In the genomic region with DNA sequence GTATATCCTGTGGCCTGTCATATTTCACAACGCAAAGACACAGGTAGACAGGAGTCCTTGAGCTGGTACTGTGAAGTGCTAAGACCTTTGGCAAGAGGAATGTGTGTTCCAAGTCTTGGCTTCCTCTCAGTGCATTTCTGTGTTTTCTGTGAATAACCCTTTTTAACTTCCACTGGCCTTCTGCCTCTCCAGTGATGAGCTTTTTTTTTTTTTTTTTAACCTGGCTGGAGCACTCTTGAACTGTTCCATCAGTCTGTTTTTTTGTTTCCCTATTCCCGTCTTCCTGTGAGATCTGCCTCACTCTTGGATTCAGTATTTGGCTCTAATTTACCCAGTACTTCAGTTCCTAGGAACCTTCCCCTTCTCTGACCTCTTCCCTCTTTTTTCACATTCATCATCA, we compare ENCODE assay signal across 18 cellular contexts.
DNase-seq lines count a peak whose midpoint lies in the region; ATAC-seq and TF ChIP-seq lines count a peak whose summit lies in the region.
"Had no signal": no experiment of that assay in that cellular context is flagged by ENCODE, and none has a peak within 500 bp of the region (broad histone marks: within the 10 kb centered on the region; RNA-seq: fewer than 3 reads in every experiment).

No MANE protein-coding gene starts in this region.

- H3K4me3 ChIP-seq in IMR-90 (ENCODE audit: insufficient read depth, low read depth, low read length) (no peak overlapping the region), heart right ventricle (no peak overlapping the region), skeletal muscle tissue (ENCODE audit: low read length in 3 of 3) (no peak overlapping the region)
- H3K4me3 ChIP-seq: K562, vagina had no signal

- no peak overlapping the region for H3K4me2 ChIP-seq in IMR-90 (ENCODE audit: low read depth, low read length)

- in situ Hi-C loops in IMR-90 (cut with MboI; ENCODE audit: low sequenced_read_pairs) = no loop called here

- peaks cover 10% of the 10 kb centered on the region for H3K4me1 ChIP-seq in IMR-90 (ENCODE audit: control insufficient read depth, insufficient read depth, low read length)
- peaks cover 3 to 63% (median 36%) of the 10 kb centered on the region in 9 donors for H3K4me1 ChIP-seq in heart right ventricle
- peaks cover 0 to 12% (median 3%) of the 10 kb centered on the region in 3 donors for H3K4me1 ChIP-seq in skeletal muscle tissue (ENCODE audit: control insufficient read depth in 3 of 3, insufficient read depth in 3 of 3, low read length in 3 of 3)

- POLR2A ChIA-PET in IMR-90 (lab: Charles Lee; ENCODE audit: unreplicated experiment) = no interaction called here

- H3K56ac ChIP-seq in IMR-90 (ENCODE audit: extremely low read depth, insufficient read depth, low read length) = no peak overlapping the region; the same call in 1 of the 2 replicates

- no peak overlapping the region for H4K8ac ChIP-seq in IMR-90 (ENCODE audit: low read depth in 2 of 2, low read length in 2 of 2)

- H3K27ac ChIP-seq in IMR-90 (ENCODE audit: insufficient read depth, low read length) (no peak overlapping the region), heart right ventricle (peak overlapping the region in 8 of 10 donors; percentile 15 to 77 (median 59)), skeletal muscle tissue (ENCODE audit: low read depth, low read length) (peak overlapping the region; percentile 54)

- H3K9me1 ChIP-seq in IMR-90 (ENCODE audit: insufficient read depth, low read length) = peaks cover 9% of the 10 kb centered on the region

- no TSS peak for BruUV-seq in IMR-90 (replicated peaks; lab: Mats Ljungman, UMichigan)

- H2AK5ac ChIP-seq in IMR-90 (ENCODE audit: low read depth, low read length) = peak overlapping the region; percentile 75; the same call in 1 of the 2 replicates

- TF ChIP-seq RAD21 in IMR-90 (IDR thresholded peaks at IDR 0.05; ENCODE audit: low read length) = no peak

- H3K79me1 ChIP-seq in IMR-90 (ENCODE audit: low read depth in 1 of 2, low read length in 2 of 2) = no peaks in the 10 kb centered on the region; a peak in 1 of 4 replicates

- H2BK120ac ChIP-seq in IMR-90 (ENCODE audit: low read depth, low read length) = no peak overlapping the region

- no peak overlapping the region; the same call in 1 of the 2 replicates for H3K4ac ChIP-seq in IMR-90 (ENCODE audit: low read depth, low read length)

- H3K23ac ChIP-seq in IMR-90 (ENCODE audit: low read depth, low read length) = peak overlapping the region; percentile 18; the same call in 1 of the 2 replicates

- no peaks in the 10 kb centered on the region for H4K20me1 ChIP-seq in IMR-90 (ENCODE audit: insufficient read depth, low read length)

- H3K36me3 ChIP-seq in IMR-90 (ENCODE audit: control insufficient read depth, insufficient read depth, low read length) (peaks cover 10% of the 10 kb centered on the region), heart right ventricle (peaks cover 0 to 72% (median 4%) of the 10 kb centered on the region in 9 donors), skeletal muscle tissue (ENCODE audit: control insufficient read depth in 3 of 3, insufficient read depth in 3 of 3, low read length in 3 of 3) (peaks cover 6 to 19% (median 10%) of the 10 kb centered on the region in 3 donors)

- no peaks in the 10 kb centered on the region for H3K9me3 ChIP-seq in IMR-90 (ENCODE audit: control insufficient read depth, insufficient read depth, low read length)
- no peaks in the 10 kb centered on the region for H3K9me3 ChIP-seq in heart right ventricle
- H3K9me3 ChIP-seq in skeletal muscle tissue (ENCODE audit: control insufficient read depth in 3 of 3, low read length in 3 of 3) = no peaks in the 10 kb centered on the region
- H3K9me3 ChIP-seq: vagina had no signal

- no peak overlapping the region for H2AK9ac ChIP-seq in IMR-90 (replicated peaks; ENCODE audit: low read depth, low read length, poor library complexity)

- intact Hi-C loops in IMR-90 (cut with micrococcal nuclease) = no loop called here
- intact Hi-C loops in heart right ventricle (cut with DNase I) = loop anchor here in 6 of 10 donors (5.0 to 10.0 kb wide), 7 partner anchors 49 to 633 kb away; partner anchors contain the start of genes CCDC148 (in 2 of the 6) and PKP4 (in 2 of the 6)

- TF ChIP-seq CTCF in IMR-90 (conservative IDR thresholded peaks at IDR 0.05; ENCODE audit: low read depth, low read length) (no peak), heart right ventricle (IDR thresholded peaks at IDR 0.05) (no peak)

- 0 out of 2 replicates have a peak overlapping the region, but pooled peaks have one; percentile 29 for H3K14ac ChIP-seq in IMR-90 (replicated peaks; ENCODE audit: low read depth, low read length)

- H3K9ac ChIP-seq in IMR-90 (ENCODE audit: low read depth, low read length) = no peak overlapping the region
- H3K9ac ChIP-seq in skeletal muscle tissue (ENCODE audit: low read depth in 1 of 3, low read length in 3 of 3) = no peak overlapping the region

- H2AFZ ChIP-seq in IMR-90 (replicated peaks; ENCODE audit: low read length, poor library complexity) = no peak overlapping the region

- CTCF ChIA-PET in IMR-90 (lab: Yijun Ruan, JAX) = interaction anchor here (0.5 to 1.3 kb wide), 6 partner anchors 9 to 656 kb away, joined by 3 to 8 read pairs (median 3); no protein-coding TSS in a partner anchor

- dilution Hi-C loops in IMR-90 (cut with HindIII; ENCODE audit: low sequenced_read_pairs, unreplicated experiment) = no loop called here

- no peak overlapping the region for H4K91ac ChIP-seq in IMR-90 (ENCODE audit: insufficient read depth, low read depth, low read length)

- peak overlapping the region; percentile 69 for H2BK20ac ChIP-seq in IMR-90 (ENCODE audit: low read depth, low read length)

- H4K5ac ChIP-seq in IMR-90 (ENCODE audit: low read depth, low read length) = no peak overlapping the region

- peak overlapping the region; percentile 60; the same call in 1 of the 2 replicates for H3K18ac ChIP-seq in IMR-90 (ENCODE audit: low read depth, low read length)

- H2BK5ac ChIP-seq in IMR-90 (ENCODE audit: low read depth, low read length, poor library complexity, severe bottlenecking) = no peak overlapping the region

- H3K27me3 ChIP-seq in IMR-90 (ENCODE audit: control insufficient read depth, insufficient read depth, low read length) (no peaks in the 10 kb centered on the region), heart right ventricle (no peaks in the 10 kb centered on the region), skeletal muscle tissue (ENCODE audit: control insufficient read depth in 3 of 3, insufficient read depth in 3 of 3, low read length in 3 of 3) (no peaks in the 10 kb centered on the region)
- H3K27me3 ChIP-seq: vagina had no signal

- no peak for TF ChIP-seq POLR2A in IMR-90 (IDR thresholded peaks at IDR 0.05; ENCODE audit: low read depth, low read length)

- WGBS in IMR-90 (ENCODE audit: extremely low coverage in 2 of 2, insufficient read length in 1 of 2), 2 experiments = 50% methylated on average over 1 of the region's 2 CpGs; no CpG with 5 or more reads in 1 of the 2 experiments
- 60 to 61% methylated on average over 2 of the region's 2 CpGs for WGBS in heart right ventricle, 2 donors

- ATAC-seq in IMR-90 (ENCODE audit: low read depth) (no peak), heart right ventricle (peak in 7 of 8 donors; percentile 11 to 80 (median 51))
- ATAC-seq: HCT116, K562 had no signal

- DNase-seq in IMR-90 (no peak), cerebellar cortex (ENCODE audit: low spot score) (peak; percentile 58), heart right ventricle (no peak), H4 (ENCODE audit: low spot score) (no peak), OCI-M1 (lab: John Stamatoyannopoulos, UW) (no peak), epidermal melanocyte (ENCODE audit: insufficient read length, low spot score) (no peak)
- DNase-seq: AML-193; COR-L47; effector memory CD4-positive, alpha-beta T cell; foreskin melanocyte; NCI-H524; SIG-M5; stimulated activated CD4-positive, alpha-beta T cell treated with anti-CD3 and anti-CD28 coated beads, Interleukin-2, amount 100 ng/mL, for 48 hours; T-helper 2 cell had no signal

- H2BK15ac ChIP-seq in IMR-90 (ENCODE audit: low read depth, low read length) = no peak overlapping the region

TF ChIP-seq in IMR-90, 13 proteins besides CTCF, POLR2A, EP300 and RAD21:
- TF ChIP-seq CEBPB (IDR thresholded peaks at IDR 0.05; ENCODE audit: low read depth, low read length) = no peak
- no peak for TF ChIP-seq RCOR1 (IDR thresholded peaks at IDR 0.05; ENCODE audit: insufficient replicate concordance, low read length)
- TF ChIP-seq NFE2L2 (IDR thresholded peaks at IDR 0.05; ENCODE audit: low read depth, low read length) = no peak
TF ChIP-seq in IMR-90: peak in this region for 0.
